ENCODE assay signal across 20 cellular contexts in the genomic region with DNA sequence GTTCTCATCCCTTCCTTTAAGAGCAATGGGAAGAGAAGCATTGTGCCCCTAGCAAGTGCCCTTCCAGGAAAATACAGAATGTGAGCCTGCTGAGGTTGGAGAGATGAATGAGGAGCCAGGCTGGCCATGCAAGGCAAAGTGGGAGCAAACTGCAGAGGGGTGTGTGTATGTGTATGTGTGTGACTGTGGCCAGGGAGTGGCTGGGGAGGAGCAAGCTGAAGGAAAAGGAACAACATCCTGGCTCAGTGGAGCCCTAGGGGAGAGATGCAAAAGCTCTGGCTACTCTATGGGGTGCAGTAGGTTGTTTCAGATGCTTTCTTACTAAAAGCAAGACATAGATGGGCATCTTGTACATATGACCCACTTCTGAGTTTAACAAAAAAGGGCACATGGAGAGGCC. TPM values are rescaled to one million over a fixed set of nuclear protein-coding genes. Genes with fewer than 3 reads are reported as not detected.
DNase-seq lines count a peak whose midpoint lies in the region; ATAC-seq and TF ChIP-seq lines count a peak whose summit lies in the region.
"Had no signal": no experiment of that assay in that cellular context is flagged by ENCODE, and none has a peak within 500 bp of the region (broad histone marks: within the 10 kb centered on the region; RNA-seq: fewer than 3 reads in every experiment).

No MANE protein-coding gene starts in this region.

- H2BK5ac ChIP-seq in IMR-90 (ENCODE audit: low read depth, low read length, poor library complexity, severe bottlenecking) = no peak overlapping the region

- no peak overlapping the region for H3K4me3 Mint-ChIP-seq in Caco-2 (ENCODE audit: unreplicated experiment)
- H3K4me3 Mint-ChIP-seq: CD8-positive, alpha-beta T cell had no signal

- in situ Hi-C loops in IMR-90 (cut with MboI; ENCODE audit: low sequenced_read_pairs) = no loop called here

- TF ChIP-seq RAD21 in IMR-90 (IDR thresholded peaks at IDR 0.05; ENCODE audit: low read length) = no peak

- H2AK5ac ChIP-seq in IMR-90 (ENCODE audit: low read depth, low read length) = no peak overlapping the region

- H3K9me1 ChIP-seq in IMR-90 (ENCODE audit: insufficient read depth, low read length) = peaks cover 7% of the 10 kb centered on the region

- no peak overlapping the region for H2AK9ac ChIP-seq in IMR-90 (replicated peaks; ENCODE audit: low read depth, low read length, poor library complexity)

- CTCF ChIA-PET in IMR-90 (lab: Yijun Ruan, JAX) (no interaction called here), OCI-LY7 (lab: Charles Lee; ENCODE audit: unreplicated experiment) (no interaction called here), Caco-2 (lab: Charles Lee) (no interaction called here), RWPE1 (lab: Yijun Ruan, JAX) (no interaction called here)

- POLR2A ChIA-PET in IMR-90 (lab: Charles Lee; ENCODE audit: unreplicated experiment) (no interaction called here), OCI-LY7 (lab: Charles Lee) (interaction anchor here (1.8 to 5.4 kb wide), 6 partner anchors 9 to 108 kb away, joined by 6 to 55 read pairs (median 14); no protein-coding TSS in a partner anchor), Caco-2 (lab: Charles Lee) (no interaction called here), RWPE1 (lab: Yijun Ruan, JAX; ENCODE audit: low non-redundant PET) (no interaction called here)

- H3K27ac Mint-ChIP-seq in Caco-2 (ENCODE audit: unreplicated experiment) = no peak overlapping the region
- H3K27ac Mint-ChIP-seq: CD8-positive, alpha-beta T cell had no signal

- H3K79me2 ChIP-seq in OCI-LY7 (ENCODE audit: insufficient read depth, low read depth, low read length) = peaks cover 80% of the 10 kb centered on the region

- H3K4me3 ChIP-seq in IMR-90 (ENCODE audit: insufficient read depth, low read depth, low read length) (no peak overlapping the region), OCI-LY7 (ENCODE audit: low read depth, low read length, poor library complexity, severe bottlenecking) (peak overlapping the region; percentile 60), upper lobe of right lung (no peak overlapping the region), Caco-2 (ENCODE audit: low read depth, low read length) (no peak overlapping the region)
- H3K4me3 ChIP-seq: BLaER1 treated with 17β-estradiol and CSF1 and Interleukin-3, amounts not matched to agents 10 nM and 100 nM had no signal

- no peak overlapping the region for H3K56ac ChIP-seq in IMR-90 (ENCODE audit: extremely low read depth, insufficient read depth, low read length)

- intact Hi-C loops in IMR-90 (cut with micrococcal nuclease) (no loop called here), OCI-LY7 (cut with micrococcal nuclease; ENCODE audit: unreplicated experiment) (no loop called here), upper lobe of right lung (cut with DNase I) (no loop called here), Caco-2 (cut with micrococcal nuclease; ENCODE audit: unreplicated experiment) (no loop called here)

- peaks cover 27 to 59% of the 10 kb centered on the region in 2 experiments for H3K79me1 ChIP-seq in IMR-90 (ENCODE audit: low read depth in 1 of 2, low read length in 2 of 2)

- no peak for TF ChIP-seq POLR2A in IMR-90 (IDR thresholded peaks at IDR 0.05; ENCODE audit: low read depth, low read length)

- no peak overlapping the region for H3K23ac ChIP-seq in IMR-90 (ENCODE audit: low read depth, low read length)

- H3K27me3 ChIP-seq in IMR-90 (ENCODE audit: control insufficient read depth, insufficient read depth, low read length) (no peaks in the 10 kb centered on the region), upper lobe of right lung (no peaks in the 10 kb centered on the region), Caco-2 (replicated peaks; ENCODE audit: control insufficient read depth, insufficient read depth, low read length) (no peaks in the 10 kb centered on the region)
- H3K27me3 ChIP-seq: BLaER1 treated with 17β-estradiol and CSF1 and Interleukin-3, amounts not matched to agents 10 nM and 100 nM had no signal

- H3K4me2 ChIP-seq in IMR-90 (ENCODE audit: low read depth, low read length) (no peak overlapping the region), OCI-LY7 (ENCODE audit: low read length) (peak overlapping the region; percentile 85)
- H3K4me2 ChIP-seq: SK-N-SH had no signal

- ATAC-seq in IMR-90 (ENCODE audit: low read depth) (no peak), upper lobe of right lung (peak; percentile 21)
- ATAC-seq: CD8-positive, alpha-beta T cell had no signal

- no peaks in the 10 kb centered on the region for H3K9me2 ChIP-seq in OCI-LY7 (ENCODE audit: insufficient read depth, low read length)
- H3K9me2 ChIP-seq: SK-N-SH had no signal

- H3K4me1 ChIP-seq in IMR-90 (ENCODE audit: control insufficient read depth, insufficient read depth, low read length) = peaks cover 9% of the 10 kb centered on the region
- H3K4me1 ChIP-seq in OCI-LY7 (ENCODE audit: insufficient read depth, low read length, poor library complexity, severe bottlenecking) = peaks cover 73% of the 10 kb centered on the region
- no peaks in the 10 kb centered on the region for H3K4me1 ChIP-seq in upper lobe of right lung
- H3K4me1 ChIP-seq in Caco-2 = no peaks in the 10 kb centered on the region

- H3K27ac ChIP-seq in IMR-90 (ENCODE audit: insufficient read depth, low read length) (no peak overlapping the region), OCI-LY7 (ENCODE audit: low read depth, low read length, poor library complexity, severe bottlenecking) (peak overlapping the region; percentile 98), upper lobe of right lung (no peak overlapping the region), RWPE1 (no peak overlapping the region)
- H3K27ac ChIP-seq: BLaER1 treated with 17β-estradiol and CSF1 and Interleukin-3, amounts not matched to agents 10 nM and 100 nM had no signal

- H3K36me3 ChIP-seq in IMR-90 (ENCODE audit: control insufficient read depth, insufficient read depth, low read length) (peaks cover 3% of the 10 kb centered on the region; the same call in 1 of the 2 replicates), OCI-LY7 (ENCODE audit: insufficient read depth, low read length) (peaks cover 57% of the 10 kb centered on the region), upper lobe of right lung (peaks cover 5% of the 10 kb centered on the region), Caco-2 (ENCODE audit: control insufficient read depth, insufficient read depth, low read length) (no peaks in the 10 kb centered on the region; the same call in 1 of the 2 replicates)

- peak overlapping the region; percentile 44 for H3K4ac ChIP-seq in IMR-90 (ENCODE audit: low read depth, low read length)

- no peak overlapping the region for H3K18ac ChIP-seq in IMR-90 (ENCODE audit: low read depth, low read length)

- no peak overlapping the region for H3K14ac ChIP-seq in IMR-90 (replicated peaks; ENCODE audit: low read depth, low read length)

- H4K20me1 ChIP-seq in IMR-90 (ENCODE audit: insufficient read depth, low read length) = no peaks in the 10 kb centered on the region
- no peaks in the 10 kb centered on the region for H4K20me1 ChIP-seq in OCI-LY7 (ENCODE audit: insufficient read depth, low read length)
- H4K20me1 ChIP-seq: BLaER1 treated with 17β-estradiol and CSF1 and Interleukin-3, amounts not matched to agents 10 nM and 100 nM had no signal

- H4K91ac ChIP-seq in IMR-90 (ENCODE audit: insufficient read depth, low read depth, low read length) = no peak overlapping the region

- H3K9me3 ChIP-seq in IMR-90 (ENCODE audit: control insufficient read depth, insufficient read depth, low read length) (no peaks in the 10 kb centered on the region), OCI-LY7 (ENCODE audit: low read length) (peaks cover 7% of the 10 kb centered on the region; the same call in 1 of the 2 replicates), upper lobe of right lung (no peaks in the 10 kb centered on the region), Caco-2 (no peaks in the 10 kb centered on the region)
- H3K9me3 ChIP-seq: SK-N-SH had no signal

- H3K27me3 Mint-ChIP-seq in Caco-2 (ENCODE audit: insufficient read depth, unreplicated experiment) = no peaks in the 10 kb centered on the region

- no peak overlapping the region for H2BK20ac ChIP-seq in IMR-90 (ENCODE audit: low read depth, low read length)

- dilution Hi-C loops in IMR-90 (cut with HindIII; ENCODE audit: low sequenced_read_pairs, unreplicated experiment) = no loop called here

- BruUV-seq in IMR-90 (replicated peaks; lab: Mats Ljungman, UMichigan) (no TSS peak), OCI-LY7 (replicated peaks; lab: Mats Ljungman, UMichigan) (no TSS peak), Caco-2 (replicated peaks; lab: Mats Ljungman, UMichigan) (no TSS peak)

- DNase-seq in IMR-90 = no peak
- DNase-seq in OCI-LY7 (ENCODE audit: low spot score) = no peak
- peak; percentile 7 for DNase-seq in kidney tubule cell (ENCODE audit: low spot score)
- DNase-seq in upper lobe of right lung = no peak
- no peak for DNase-seq in NCI-H128 (lab: John Stamatoyannopoulos, UW; ENCODE audit: unreplicated experiment)
- no peak for DNase-seq in Caco-2
- DNase-seq in RWPE1 (ENCODE audit: low spot score) = no peak
- DNase-seq: Calu3; CD8-positive, alpha-beta T cell; DMS153; GDM1; NCI-H1092; NCI-H1436 treated with DMSO at 0.1 percent for 48 hours; NCI-H1930; NCI-H2227 treated with DMSO at 0.1 percent for 48 hours; NCI-H510A; NCI-H748 treated with DMSO at 0.1 percent for 48 hours; SHP77; SK-N-SH had no signal

- TF ChIP-seq CTCF in IMR-90 (conservative IDR thresholded peaks at IDR 0.05; ENCODE audit: low read depth, low read length) (no peak), OCI-LY7 (conservative IDR thresholded peaks at IDR 0.05; ENCODE audit: low read length) (no peak), upper lobe of right lung (IDR thresholded peaks at IDR 0.05) (no peak), Caco-2 (IDR thresholded peaks at IDR 0.05; ENCODE audit: insufficient read depth in 1 of 2, low read depth in 1 of 2, low read length in 1 of 2, severe bottlenecking in 1 of 2, unreplicated experiment in 1 of 2) (no peak), RWPE1 (conservative IDR thresholded peaks at IDR 0.05; ENCODE audit: low read depth) (no peak)

- no peak overlapping the region for H2BK120ac ChIP-seq in IMR-90 (ENCODE audit: low read depth, low read length)

- no peaks in the 10 kb centered on the region for H3K9me3 Mint-ChIP-seq in Caco-2 (ENCODE audit: unreplicated experiment)

- no peak overlapping the region for H2AFZ ChIP-seq in IMR-90 (replicated peaks; ENCODE audit: low read length, poor library complexity)
- H2AFZ ChIP-seq in OCI-LY7 (ENCODE audit: low read length) = no peak overlapping the region

- H4K5ac ChIP-seq in IMR-90 (ENCODE audit: low read depth, low read length) = no peak overlapping the region

- H3K36me3 Mint-ChIP-seq in Caco-2 (ENCODE audit: insufficient read depth, unreplicated experiment) = peaks cover 17% of the 10 kb centered on the region

- no peak overlapping the region for H4K8ac ChIP-seq in IMR-90 (ENCODE audit: low read depth in 2 of 2, low read length in 2 of 2)

- no peak overlapping the region for H2BK15ac ChIP-seq in IMR-90 (ENCODE audit: low read depth, low read length)

- no peak overlapping the region for H3K9ac ChIP-seq in IMR-90 (ENCODE audit: low read depth, low read length)
- H3K9ac ChIP-seq: BLaER1 treated with 17β-estradiol and CSF1 and Interleukin-3, amounts not matched to agents 10 nM and 100 nM; SK-N-SH had no signal

- H3K4me1 Mint-ChIP-seq in Caco-2 (ENCODE audit: low read depth, unreplicated experiment) = no peaks in the 10 kb centered on the region

RNA-seq across cellular contexts. Expression of a gene that starts 20.6 kb away (rescaled TPM):
- total RNA-seq in IMR-90 (2012; rRNA removed) (128 and 132 TPM in 2 replicates), OCI-LY7 (2022) (151 and 168 TPM in 2 replicates), upper lobe of right lung (140 TPM), Caco-2 (2022) (131 and 155 TPM in 2 replicates)
- 37.0 and 43.3 TPM in 2 replicates for polyA plus RNA-seq in IMR-90 (2012; rRNA removed)
- 9.9 and 20.0 TPM in 2 replicates for polyA plus RNA-seq in IMR-90 (2012; cell fraction: cytosol; rRNA removed)
- 21.2 and 46.2 TPM in 2 replicates for polyA plus RNA-seq in IMR-90 (2012; cell fraction: nucleus; rRNA removed; ENCODE audit: low replicate concordance)
- 67.2 and 87.3 TPM in 2 replicates for total RNA-seq in OCI-LY7 (2014; rRNA removed; shearing (Covaris generic))
